Comparison of ENCODE assay signal across 26 cellular contexts in the genomic region with DNA sequence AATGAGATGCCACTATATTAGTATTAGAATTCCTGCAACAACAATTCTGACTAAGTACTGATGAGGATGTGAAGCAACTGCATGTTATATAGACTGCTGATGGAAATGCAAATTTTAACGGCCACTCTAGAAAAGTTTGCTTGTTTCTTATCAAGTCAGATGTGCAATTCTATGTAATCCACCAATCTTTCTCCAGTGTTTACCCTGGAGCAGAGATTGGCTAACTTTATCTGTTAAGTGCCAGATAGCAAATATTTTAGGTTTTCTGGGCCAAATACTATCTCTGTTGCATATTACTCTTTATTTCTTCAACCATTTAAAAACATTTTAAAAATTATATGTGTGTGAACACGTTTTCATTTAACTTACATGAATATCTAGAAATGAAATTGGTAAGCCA.
"Had no signal": no experiment of that assay in that cellular context is flagged by ENCODE, and none has a peak within 500 bp of the region (broad histone marks: within the 10 kb centered on the region; RNA-seq: fewer than 3 reads in every experiment).

No MANE protein-coding gene starts in this region.

- DNase-seq: stimulated activated CD4-positive, alpha-beta T cell treated with anti-CD3 and anti-CD28 coated beads, Interleukin-2, amount 100 ng/mL, for 48 hours; stimulated activated CD4-positive, alpha-beta T cell treated with anti-CD3 and anti-CD28 coated beads, Interleukin-4, amount 100 ng/mL, for 1 hour; stimulated activated CD4-positive, alpha-beta T cell treated with anti-CD3 and anti-CD28 coated beads, Interleukin-4, amount 100 ng/mL, for 24 hours; stimulated activated CD4-positive, alpha-beta T cell treated with anti-CD3 and anti-CD28 coated beads, Interleukin-4, amount 100 ng/mL, for 4 hours; stimulated activated CD8-positive, alpha-beta memory T cell treated with anti-CD3 and anti-CD28 coated beads, Interleukin-4, amount 100 ng/mL, for 48 hours; stimulated activated naive B cell treated with anti-CD40 and anti-IgM and Interleukin-4, amounts not matched to agents 10 μg/mL and 1 μg/mL and 100 μg/mL, for 72 hours; stimulated activated naive CD4-positive, alpha-beta T cell; stimulated activated naive CD4-positive, alpha-beta T cell treated with Interleukin-2 at 50 U/mL for 16 hours; stimulated activated naive CD8-positive, alpha-beta T cell treated with anti-CD3 and anti-CD28 coated beads, Interleukin-15, amount 100 ng/mL, for 72 hours; stimulated activated naive CD8-positive, alpha-beta T cell treated with anti-CD3 and anti-CD28 coated beads, Interleukin-15, Interleukin-2, amounts not matched to agents 100 U/mL and 50 U/mL, for 24 hours; stomach; substantia nigra; testis; thyroid gland; tibial artery; transverse colon; upper lobe of left lung; upper lobe of right lung; uterus had no signal

- H3K27ac ChIP-seq: stomach, suprapubic skin, testis, thoracic aorta, thyroid gland, tibial artery, tibial nerve, transverse colon, upper lobe of left lung, upper lobe of right lung, uterus, vagina had no signal

- H3K4me3 ChIP-seq: stomach, suprapubic skin, testis, thoracic aorta, thyroid gland, tibial artery, tibial nerve, transverse colon, upper lobe of left lung, upper lobe of right lung, uterus, vagina had no signal

- ATAC-seq: stimulated activated effector memory CD8-positive, alpha-beta T cell treated with anti-CD3 and anti-CD28 coated beads, Interleukin-12 subunit alpha, Interleukin-12 subunit beta, amount 100 ng/mL, for 72 hours; stimulated activated memory B cell treated with anti-CD40 and anti-IgM and Interleukin-4, amounts not matched to agents 10 μg/mL and 1 μg/mL and 100 μg/mL, for 72 hours; stimulated activated naive B cell treated with anti-CD40 and anti-IgM and Interleukin-4, amounts not matched to agents 10 μg/mL and 1 μg/mL and 100 μg/mL, for 72 hours; stimulated activated naive CD8-positive, alpha-beta T cell treated with anti-CD3 and anti-CD28 coated beads, Interleukin-15, amount 100 ng/mL, for 72 hours; stimulated activated naive CD8-positive, alpha-beta T cell treated with anti-CD3 and anti-CD28 coated beads, Interleukin-15, Interleukin-2, amounts not matched to agents 100 U/mL and 50 U/mL, for 24 hours; upper lobe of right lung had no signal

- H3K27me3 ChIP-seq: stomach, suprapubic skin, testis, thyroid gland, tibial artery, tibial nerve, transverse colon, upper lobe of left lung, upper lobe of right lung, uterus, vagina had no signal

- H3K4me1 ChIP-seq: stomach, suprapubic skin, testis, thyroid gland, tibial artery, tibial nerve, transverse colon, upper lobe of left lung, upper lobe of right lung, uterus, vagina had no signal

- H3K36me3 ChIP-seq: stomach, suprapubic skin, thoracic aorta, thyroid gland, tibial artery, tibial nerve, transverse colon, upper lobe of left lung, upper lobe of right lung, uterus, vagina had no signal

- H3K9me3 ChIP-seq: suprapubic skin, testis, thoracic aorta, thyroid gland, tibial artery, tibial nerve, transverse colon, upper lobe of left lung, upper lobe of right lung, uterus, vagina had no signal

- FAIRE-seq: urothelium cell line had no signal
